In genomic region chr7:156236936-156237599, GRCh38 we compare ENCODE assay signal across 20 cellular contexts.
"Had no signal": no experiment of that assay in that cellular context is flagged by ENCODE, and none has a peak within 500 bp of the region (broad histone marks: within the 10 kb centered on the region; RNA-seq: fewer than 3 reads in every experiment).

No MANE protein-coding gene starts in this region.

- H3K4me3 ChIP-seq: heart left ventricle, mucosa of descending colon, pancreas, prostate gland, sigmoid colon, skin epidermis had no signal

- H3K27me3 Mint-ChIP-seq: type B pancreatic cell had no signal

- H3K9me3 Mint-ChIP-seq: type B pancreatic cell had no signal

- H3K4me1 Mint-ChIP-seq: naive thymus-derived CD8-positive, alpha-beta T cell had no signal

- H3K27ac Mint-ChIP-seq: type B pancreatic cell had no signal

- H3K27me3 ChIP-seq: heart left ventricle, pancreas, sigmoid colon had no signal

- H3K4me3 Mint-ChIP-seq: naive thymus-derived CD8-positive, alpha-beta T cell; type B pancreatic cell had no signal

- FAIRE-seq: colon, endothelial cell of umbilical vein, pancreas, urothelium cell line had no signal

- H3K36me3 Mint-ChIP-seq: naive thymus-derived CD8-positive, alpha-beta T cell; type B pancreatic cell had no signal

- H3K36me3 ChIP-seq: heart left ventricle, pancreas, prostate gland, sigmoid colon had no signal

- H3K4me1 ChIP-seq: heart left ventricle, pancreas, prostate gland, sigmoid colon had no signal

- ATAC-seq: heart left ventricle; mucosa of descending colon; naive thymus-derived CD8-positive, alpha-beta T cell; pancreas had no signal

- DNase-seq: cerebellar nuclear complex; dermis blood vessel endothelial cell; erythroblast; foreskin melanocyte; heart left ventricle; hippocampal formation; kidney glomerular epithelial cell; mammary epithelial cell; mucosa of descending colon; naive thymus-derived CD8-positive, alpha-beta T cell; nucleus accumbens; pancreas; sigmoid colon; stimulated activated naive CD4-positive, alpha-beta T cell treated with Interleukin-2 at 50 U/mL for 16 hours had no signal

- H3K27ac ChIP-seq: heart left ventricle, pancreas, prostate gland, sigmoid colon, skin epidermis had no signal

- H3K9me3 ChIP-seq: mucosa of descending colon, pancreas, prostate gland had no signal
